ENCODE assay signal across 31 cellular contexts in genomic region chr9:135826188-135826545, GRCh38.
"Had no signal": no experiment of that assay in that cellular context is flagged by ENCODE, and none has a peak within 500 bp of the region (broad histone marks: within the 10 kb centered on the region; RNA-seq: fewer than 3 reads in every experiment).

No MANE protein-coding gene starts in this region.

- FAIRE-seq: colon, endothelial cell of umbilical vein, urothelium cell line had no signal

- H3K27ac ChIP-seq: breast epithelium, lower lobe of right lung, neutrophil, ovary, psoas muscle, transverse colon had no signal

- H3K27me3 Mint-ChIP-seq: activated CD4-positive, alpha-beta memory T cell treated with anti-CD3 and anti-CD28 coated beads, Interleukin-2, amount 10 ng/mL, durations not matched to agents 7 days and 5 days; activated CD4-positive, alpha-beta T cell treated with anti-CD3 and anti-CD28 coated beads, Interleukin-2, amount 10 ng/mL, durations not matched to agents 7 days and 5 days; activated T-cell treated with anti-CD3 and anti-CD28 coated beads, Interleukin-2, amount 50 U/mL, for 24 hours; central memory CD8-positive, alpha-beta T cell; effector memory CD8-positive, alpha-beta T cell; stimulated activated naive B cell treated with anti-CD40 and anti-IgM and Interleukin-4, amounts not matched to agents 10 μg/mL and 1 μg/mL and 100 μg/mL, for 72 hours had no signal

- H3K9me3 Mint-ChIP-seq: natural killer cell had no signal

- H3K4me1 Mint-ChIP-seq: activated CD4-positive, alpha-beta memory T cell treated with anti-CD3 and anti-CD28 coated beads, Interleukin-2, amount 10 ng/mL, durations not matched to agents 7 days and 5 days; activated CD4-positive, alpha-beta T cell treated with anti-CD3 and anti-CD28 coated beads, Interleukin-2, amount 10 ng/mL, durations not matched to agents 7 days and 5 days had no signal

- H3K27ac Mint-ChIP-seq: activated CD4-positive, alpha-beta memory T cell treated with anti-CD3 and anti-CD28 coated beads, Interleukin-2, amount 10 ng/mL, durations not matched to agents 7 days and 5 days; activated CD4-positive, alpha-beta T cell treated with anti-CD3 and anti-CD28 coated beads, Interleukin-2, amount 10 ng/mL, durations not matched to agents 7 days and 5 days; activated T-cell treated with anti-CD3 and anti-CD28 coated beads, Interleukin-2, amount 50 U/mL, for 24 hours; natural killer cell; stimulated activated naive B cell treated with anti-CD40 and anti-IgM and Interleukin-4, amounts not matched to agents 10 μg/mL and 1 μg/mL and 100 μg/mL, for 72 hours; T-helper 1 cell treated with Interleukin-12 subunit alpha and Interleukin-12 subunit beta and Interleukin-4 antibody, amounts not matched to agents 30 μg/mL and 1 μg/mL, for 36 hours had no signal

- DNase-seq: activated CD4-positive, alpha-beta memory T cell treated with anti-CD3 and anti-CD28 coated beads, Interleukin-2, amount 10 ng/mL, durations not matched to agents 7 days and 5 days; activated CD4-positive, alpha-beta T cell treated with anti-CD3 and anti-CD28 coated beads for 1 hour; activated CD4-positive, alpha-beta T cell treated with anti-CD3 and anti-CD28 coated beads, Interleukin-2, amount 10 ng/mL, durations not matched to agents 7 days and 5 days; activated CD8-positive, alpha-beta memory T cell treated with anti-CD3 and anti-CD28 coated beads, Interleukin-2, amount 50 U/mL, for 48 hours; activated gamma-delta T cell treated with Interleukin-2 at 50 U/mL for 16 hours; activated naive CD4-positive, alpha-beta T cell treated with anti-CD3 and anti-CD28 coated beads, Interleukin-2, amount 50 U/mL, for 16 hours; activated T-cell treated with anti-CD3 and anti-CD28 coated beads, Interleukin-2, amount 50 U/mL, for 24 hours; amniotic stem cell; dorsolateral prefrontal cortex; effector memory CD8-positive, alpha-beta T cell; foreskin fibroblast; kidney glomerular epithelial cell; lower lobe of right lung; mesenchymal stem cell; natural killer cell; ovary; psoas muscle; stimulated activated CD4-positive, alpha-beta T cell treated with anti-CD3 and anti-CD28 coated beads, Interleukin-1b, Interleukin-23, amount 100 ng/mL, for 48 hours; stimulated activated naive B cell treated with anti-CD40 and anti-IgM and Interleukin-4, amounts not matched to agents 10 μg/mL and 1 μg/mL and 100 μg/mL, for 72 hours; SW 1271; T1000; transverse colon had no signal

- H3K27me3 ChIP-seq: breast epithelium, dorsolateral prefrontal cortex, neutrophil, ovary, transverse colon had no signal

- H3K36me3 ChIP-seq: ovary had no signal

- H3K4me3 ChIP-seq: breast epithelium, dorsolateral prefrontal cortex, lower lobe of right lung, ovary, psoas muscle, smooth muscle cell, transverse colon had no signal

- H3K4me2 ChIP-seq: smooth muscle cell had no signal

- H3K4me1 ChIP-seq: breast epithelium, lower lobe of right lung, psoas muscle, transverse colon had no signal

- ATAC-seq: effector memory CD8-positive, alpha-beta T cell; left lobe of liver; natural killer cell; stimulated activated naive B cell treated with anti-CD40 and anti-IgM and Interleukin-4, amounts not matched to agents 10 μg/mL and 1 μg/mL and 100 μg/mL, for 72 hours had no signal

- H3K9me3 ChIP-seq: breast epithelium, neutrophil, psoas muscle, transverse colon had no signal

- H3K4me3 Mint-ChIP-seq: activated CD4-positive, alpha-beta memory T cell treated with anti-CD3 and anti-CD28 coated beads, Interleukin-2, amount 10 ng/mL, durations not matched to agents 7 days and 5 days; activated CD4-positive, alpha-beta T cell treated with anti-CD3 and anti-CD28 coated beads, Interleukin-2, amount 10 ng/mL, durations not matched to agents 7 days and 5 days; activated T-cell treated with anti-CD3 and anti-CD28 coated beads, Interleukin-2, amount 50 U/mL, for 24 hours; central memory CD8-positive, alpha-beta T cell; effector memory CD8-positive, alpha-beta T cell; natural killer cell; stimulated activated naive B cell treated with anti-CD40 and anti-IgM and Interleukin-4, amounts not matched to agents 10 μg/mL and 1 μg/mL and 100 μg/mL, for 72 hours; T-helper 1 cell treated with Interleukin-12 subunit alpha and Interleukin-12 subunit beta and Interleukin-4 antibody, amounts not matched to agents 30 μg/mL and 1 μg/mL, for 36 hours had no signal
